In genomic region chr3:52262447-52262846, GRCh38 we compare ENCODE assay signal across 1 cellular context.
TF ChIP-seq lines count a peak whose summit lies in the region.

No MANE protein-coding gene starts in this region.

TF ChIP-seq in IMR-90, 13 proteins besides CTCF, POLR2A, EP300 and RAD21:
- no peak for TF ChIP-seq MXI1 (IDR thresholded peaks at IDR 0.05; ENCODE audit: borderline replicate concordance, low read depth, low read length)
- no peak for TF ChIP-seq RCOR1 (IDR thresholded peaks at IDR 0.05; ENCODE audit: insufficient replicate concordance, low read length)
- no peak for TF ChIP-seq MAFK (IDR thresholded peaks at IDR 0.05; ENCODE audit: low read depth, low read length)
- no peak for TF ChIP-seq CEBPB (IDR thresholded peaks at IDR 0.05; ENCODE audit: low read depth, low read length)
- no peak for TF ChIP-seq FOS (IDR thresholded peaks at IDR 0.05; ENCODE audit: low read depth, low read length)
- no peak for TF ChIP-seq MAZ (IDR thresholded peaks at IDR 0.05; ENCODE audit: borderline replicate concordance, low read depth, low read length)
- no peak for TF ChIP-seq CHD1 (IDR thresholded peaks at IDR 0.05; ENCODE audit: low read depth, low read length)
- no peak for TF ChIP-seq NFE2L2 (IDR thresholded peaks at IDR 0.05; ENCODE audit: low read depth, low read length)
- no peak for TF ChIP-seq ELK1 (IDR thresholded peaks at IDR 0.05; ENCODE audit: borderline replicate concordance, low read depth, low read length)
- no peak for TF ChIP-seq RFX5 (IDR thresholded peaks at IDR 0.05; ENCODE audit: low read depth, low read length)
- no peak for TF ChIP-seq BHLHE40 (IDR thresholded peaks at IDR 0.05; ENCODE audit: low read depth, low read length)
- TF ChIP-seq, protein P1, sequence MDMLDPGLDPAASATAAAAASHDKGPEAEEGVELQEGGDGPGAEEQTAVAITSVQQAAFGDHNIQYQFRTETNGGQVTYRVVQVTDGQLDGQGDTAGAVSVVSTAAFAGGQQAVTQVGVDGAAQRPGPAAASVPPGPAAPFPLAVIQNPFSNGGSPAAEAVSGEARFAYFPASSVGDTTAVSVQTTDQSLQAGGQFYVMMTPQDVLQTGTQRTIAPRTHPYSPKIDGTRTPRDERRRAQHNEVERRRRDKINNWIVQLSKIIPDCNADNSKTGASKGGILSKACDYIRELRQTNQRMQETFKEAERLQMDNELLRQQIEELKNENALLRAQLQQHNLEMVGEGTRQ (IDR thresholded peaks at IDR 0.05; ENCODE audit: low read depth, low read length), result no peak
- no peak for TF ChIP-seq SMC3 (IDR thresholded peaks at IDR 0.05; ENCODE audit: low read depth, low read length)
TF ChIP-seq in IMR-90: peak in this region for 0.
